10 cellular contexts compared by ENCODE assay signal in the genomic region with DNA sequence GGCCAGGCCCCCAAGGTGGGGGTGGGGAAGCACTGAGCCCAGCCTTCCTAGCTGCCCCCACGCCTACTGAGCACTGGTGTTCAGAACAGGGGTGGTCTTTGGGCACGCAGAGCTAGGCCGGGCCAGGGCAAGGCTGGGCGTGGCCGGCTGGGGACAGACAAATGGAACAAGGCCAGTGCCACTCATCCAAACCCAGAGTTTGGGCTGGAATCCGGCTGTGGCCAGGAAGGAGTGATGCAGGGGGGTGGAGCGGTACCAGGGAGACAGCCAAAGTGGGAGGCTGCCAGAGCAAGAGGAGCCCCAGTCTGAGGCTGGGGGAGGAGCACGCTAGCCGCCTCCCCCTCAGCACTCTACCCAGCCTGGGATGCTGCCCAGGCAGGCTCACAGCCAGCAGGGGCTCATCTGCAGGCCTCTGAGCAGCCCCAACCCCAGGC. TPM values are rescaled to one million over a fixed set of nuclear protein-coding genes. Genes with fewer than 3 reads are reported as not detected.
DNase-seq lines count a peak whose midpoint lies in the region; ATAC-seq and TF ChIP-seq lines count a peak whose summit lies in the region.
"Had no signal": no experiment of that assay in that cellular context is flagged by ENCODE, and none has a peak within 500 bp of the region (broad histone marks: within the 10 kb centered on the region; RNA-seq: fewer than 3 reads in every experiment).

No MANE protein-coding gene starts in this region.

- CTCF ChIA-PET in CD4-positive, alpha-beta T cell (lab: Charles Lee) = interaction anchor here (0.6 to 7.8 kb wide), 3 partner anchors 14 to 336 kb away, joined by 3 to 48 read pairs (median 4); no protein-coding TSS in a partner anchor

- WGBS in right cardiac atrium = 67% methylated on average over 9 of the region's 9 CpGs

- H3K4me3 ChIP-seq in H7 (ENCODE audit: insufficient read depth, low read depth, low read length) (no peak overlapping the region), right cardiac atrium (ENCODE audit: low read length) (no peak overlapping the region)

- POLR2A ChIA-PET in CD4-positive, alpha-beta T cell (lab: Charles Lee) = interaction anchor here (2.6 kb wide), 1 partner anchor 40 kb away, joined by 9 read pairs; no protein-coding TSS in a partner anchor

- no peaks in the 10 kb centered on the region for H3K27me3 Mint-ChIP-seq in CD4-positive, alpha-beta T cell
- H3K27me3 Mint-ChIP-seq: stimulated activated naive B cell treated with anti-CD40 and anti-IgM and Interleukin-4, amounts not matched to agents 10 μg/mL and 1 μg/mL and 100 μg/mL, for 72 hours had no signal

- no peaks in the 10 kb centered on the region for H3K4me1 ChIP-seq in right cardiac atrium (ENCODE audit: control insufficient read depth, insufficient read depth, low read length)

- peaks cover 2% of the 10 kb centered on the region for H3K36me3 ChIP-seq in H7 (replicated peaks; ENCODE audit: control insufficient read depth, insufficient read depth, low read length)

- no peaks in the 10 kb centered on the region for H3K9me3 ChIP-seq in right cardiac atrium (ENCODE audit: control insufficient read depth, low read length)
- H3K9me3 ChIP-seq in CD4-positive, alpha-beta T cell (ENCODE audit: control insufficient read depth, low read length) = no peaks in the 10 kb centered on the region

- H3K27ac ChIP-seq in cingulate gyrus (ENCODE audit: low read depth, low read length) = peak overlapping the region; percentile 79
- no peak overlapping the region for H3K27ac ChIP-seq in right cardiac atrium (ENCODE audit: low read length)
- H3K27ac ChIP-seq in CD4-positive, alpha-beta T cell (ENCODE audit: low read depth, low read length) = no peak overlapping the region

- no peak overlapping the region for H3K4me3 Mint-ChIP-seq in CD4-positive, alpha-beta T cell
- H3K4me3 Mint-ChIP-seq: mesothelial cell of epicardium; stimulated activated naive B cell treated with anti-CD40 and anti-IgM and Interleukin-4, amounts not matched to agents 10 μg/mL and 1 μg/mL and 100 μg/mL, for 72 hours had no signal

- no peak for TF ChIP-seq CTCF in CD4-positive, alpha-beta T cell (IDR thresholded peaks at IDR 0.05)

- ATAC-seq in right cardiac atrium (peak in 1 of 2 donors; percentile 9), sciatic nerve (peak; percentile 6), HG03159 (IDR thresholded peaks at IDR 0.05; ENCODE audit: unreplicated experiment) (no peak)
- no peak for ATAC-seq in CD4-positive, alpha-beta T cell (ENCODE audit: poor library complexity)
- ATAC-seq: stimulated activated naive B cell treated with anti-CD40 and anti-IgM and Interleukin-4, amounts not matched to agents 10 μg/mL and 1 μg/mL and 100 μg/mL, for 72 hours had no signal

- peaks cover 59% of the 10 kb centered on the region for H3K36me3 Mint-ChIP-seq in CD4-positive, alpha-beta T cell (ENCODE audit: low read depth)

- intact Hi-C loops in right cardiac atrium (cut with DNase I) = no loop called here
- intact Hi-C loops in sciatic nerve (cut with DNase I) = no loop called here
- intact Hi-C loops in CD4-positive, alpha-beta T cell (cut with DNase I, micrococcal nuclease) = loop anchor here in 1 of 2 experiments (10.0 kb wide), 1 partner anchor 897 kb away; a partner anchor contains a TSS

- no peak overlapping the region for H3K27ac Mint-ChIP-seq in CD4-positive, alpha-beta T cell
- H3K27ac Mint-ChIP-seq: mesothelial cell of epicardium; stimulated activated naive B cell treated with anti-CD40 and anti-IgM and Interleukin-4, amounts not matched to agents 10 μg/mL and 1 μg/mL and 100 μg/mL, for 72 hours had no signal

- H3K9me3 Mint-ChIP-seq in CD4-positive, alpha-beta T cell = no peaks in the 10 kb centered on the region
- H3K9me3 Mint-ChIP-seq: mesothelial cell of epicardium had no signal

- H3K27me3 ChIP-seq in H7 (ENCODE audit: control insufficient read depth, insufficient read depth, low read length) (no peaks in the 10 kb centered on the region), right cardiac atrium (ENCODE audit: control insufficient read depth, insufficient read depth) (no peaks in the 10 kb centered on the region)
- H3K27me3 ChIP-seq in CD4-positive, alpha-beta T cell (ENCODE audit: control insufficient read depth, insufficient read depth, low read length) = no peaks in the 10 kb centered on the region

- DNase-seq in H7 (peak; percentile 58), right cardiac atrium (peak; percentile 69 to 80 (median 78)), sciatic nerve (ENCODE audit: low spot score) (no peak), COR-L47 (lab: John Stamatoyannopoulos, UW) (no peak)
- no peak for DNase-seq in CD4-positive, alpha-beta T cell
- DNase-seq in activated CD8-positive, alpha-beta memory T cell treated with anti-CD3 and anti-CD28 coated beads for 24 hours = no peak
- DNase-seq: stimulated activated naive B cell treated with anti-CD40 and anti-IgM and Interleukin-4, amounts not matched to agents 10 μg/mL and 1 μg/mL and 100 μg/mL, for 72 hours had no signal

- peaks cover 6% of the 10 kb centered on the region for H3K4me1 Mint-ChIP-seq in CD4-positive, alpha-beta T cell (ENCODE audit: low read depth)

RNA-seq across cellular contexts. Expression of a gene that starts 9.3 kb away (rescaled TPM):
- 42.9 and 45.8 TPM in 2 replicates for total RNA-seq in H7 (2014; rRNA removed; shearing (Covaris generic))
- total RNA-seq in right cardiac atrium (10 to 100 TPM; 30.6 to 45.3 (median 38.3) TPM), sciatic nerve (39.9 TPM)
- 53.0 TPM for polyA plus RNA-seq in right cardiac atrium
- total RNA-seq in CD4-positive, alpha-beta T cell = 10 to 100 TPM; 45.8 to 47.7 TPM

RNA-seq across cellular contexts. Expression of a gene that starts 11.0 kb away (rescaled TPM):
- 1.7 TPM in 2 replicates for total RNA-seq in H7 (2014; rRNA removed; shearing (Covaris generic))
- 1 to 10 TPM; 6.6 to 7.5 (median 7.3) TPM for total RNA-seq in right cardiac atrium
- 5.2 TPM for polyA plus RNA-seq in right cardiac atrium
- 11.1 TPM for total RNA-seq in sciatic nerve
- 1 to 10 TPM; 4.1 to 4.9 TPM for total RNA-seq in CD4-positive, alpha-beta T cell

RNA-seq across cellular contexts. Expression of a gene that starts 11.7 kb away (rescaled TPM):
- total RNA-seq in H7 (2014; rRNA removed; shearing (Covaris generic)) = 40.3 and 46.1 TPM in 2 replicates
- 10 to 100 TPM; 31.4 to 37.8 (median 34.8) TPM for total RNA-seq in right cardiac atrium
- polyA plus RNA-seq in right cardiac atrium = 25.5 TPM
- total RNA-seq in sciatic nerve = 93.8 TPM
- total RNA-seq in CD4-positive, alpha-beta T cell = 10 to 100 TPM; 35.8 to 36.7 TPM

RNA-seq across cellular contexts. Expression of a gene that starts 15.1 kb away (rescaled TPM):
- 11.1 and 11.9 TPM in 2 replicates for total RNA-seq in H7 (2014; rRNA removed; shearing (Covaris generic))
- total RNA-seq in right cardiac atrium = 10 to 100 TPM in 1 of 4 donors, 1 to 10 TPM in 3; 5.4 to 11.0 (median 7.4) TPM
- 5.0 TPM for polyA plus RNA-seq in right cardiac atrium
- total RNA-seq in sciatic nerve = 22.4 TPM
- total RNA-seq in CD4-positive, alpha-beta T cell = 1 to 10 TPM; 2.1 to 3.0 TPM

RNA-seq across cellular contexts. Expression of a gene that starts 44.9 kb away (rescaled TPM):
- total RNA-seq in H7 (2014; rRNA removed; shearing (Covaris generic)) = 3.9 and 6.9 TPM in 2 replicates
- total RNA-seq in right cardiac atrium (100 to 1,000 TPM in 3 of 4 donors, 10 to 100 TPM in 1; 93.5 to 148 (median 113) TPM), sciatic nerve (21.5 TPM)
- 98.5 TPM for polyA plus RNA-seq in right cardiac atrium
- 1 to 10 TPM; 2.8 to 3.3 TPM for total RNA-seq in CD4-positive, alpha-beta T cell

Comparison
In these comparisons a context has a peak if more than half of its experiments do, and no peak if none do; other contexts are left out.
1. DNase-seq: peak in H7 (single experiment) and right cardiac atrium (3 of 3); none in sciatic nerve (single experiment), CD4-positive, alpha-beta T cell (0 of 10), COR-L47 (single experiment) and activated CD8-positive, alpha-beta memory T cell treated with anti-CD3 and anti-CD28 coated beads for 24 hours (single experiment).